8 cellular contexts compared by ENCODE assay signal in genomic region chr3:38131621-38132369, GRCh38. TPM values are rescaled to one million over a fixed set of nuclear protein-coding genes. Genes with fewer than 3 reads are reported as not detected.
DNase-seq lines count a peak whose midpoint lies in the region; ATAC-seq and TF ChIP-seq lines count a peak whose summit lies in the region.

No MANE protein-coding gene starts in this region.

- H3K27me3 ChIP-seq in right cardiac atrium (ENCODE audit: control insufficient read depth, insufficient read depth) (no peaks in the 10 kb centered on the region), spleen (replicated peaks in 1 of 7) (no peaks in the 10 kb centered on the region)

- WGBS in right cardiac atrium, result 70% methylated on average over 6 of the region's 6 CpGs
- WGBS in spleen, 5 donors, result 63 to 82% (median 75%) methylated on average over 5 to 6 of the region's 6 CpGs

- H3K4me3 ChIP-seq in right cardiac atrium (ENCODE audit: low read length) (no peak overlapping the region), spleen (no peak overlapping the region)

- in situ Hi-C loops in GM13977 (cut with MboI; ENCODE audit: low pct_unique_long_range_greater_than_20kb, low sequenced_read_pairs, unreplicated experiment), result no loop called here

- ATAC-seq in right cardiac atrium (no peak), GM18873 (IDR thresholded peaks at IDR 0.05; ENCODE audit: low FRiP score, unreplicated experiment) (no peak), GM21367 (IDR thresholded peaks at IDR 0.05; ENCODE audit: unreplicated experiment) (no peak), GM21786 (IDR thresholded peaks at IDR 0.05; ENCODE audit: unreplicated experiment) (no peak)

- H3K27ac ChIP-seq in right cardiac atrium (ENCODE audit: low read length), result no peak overlapping the region
- H3K27ac ChIP-seq in spleen, result no peak overlapping the region

- intact Hi-C loops in right cardiac atrium (cut with DNase I), result no loop called here
- intact Hi-C loops in spleen (cut with DNase I; ENCODE audit: low total_unique reads), result no loop called here

- H3K9me3 ChIP-seq in right cardiac atrium (ENCODE audit: control insufficient read depth, low read length) (no peaks in the 10 kb centered on the region), spleen (no peaks in the 10 kb centered on the region)

- H3K36me3 ChIP-seq in spleen, result peaks cover 3 to 85% (median 76%) of the 10 kb centered on the region in 6 donors

- peaks cover 7% of the 10 kb centered on the region for H3K4me1 ChIP-seq in right cardiac atrium (ENCODE audit: control insufficient read depth, insufficient read depth, low read length)
- H3K4me1 ChIP-seq in spleen, result peaks cover 18 to 82% (median 45%) of the 10 kb centered on the region in 6 donors

- TF ChIP-seq POLR2A in spleen (IDR thresholded peaks at IDR 0.05), result no peak

- TF ChIP-seq CTCF in AG09319 (IDR thresholded peaks at IDR 0.05; ENCODE audit: low read depth, low read length) (peak; percentile 48), GM13977 (IDR thresholded peaks at IDR 0.05; ENCODE audit: extremely low read depth, insufficient read depth, missing control alignments) (peak; percentile 71), spleen (IDR thresholded peaks at IDR 0.05 in 8 of 11, conservative IDR thresholded peaks at IDR 0.05 in 3 of 11) (peak in 2 of 11 experiments; percentile 25 to 35)

- DNase-seq in AG09319 (ENCODE audit: extremely low read depth, low read depth) (no peak), GM13977 (ENCODE audit: low spot score) (no peak), UCSD-AML1 (lab: John Stamatoyannopoulos, UW; ENCODE audit: unreplicated experiment) (peak; percentile 66), right cardiac atrium (peak in 2 of 3 donors; percentile 54 to 70), spleen (no peak)

RNA-seq across cellular contexts. Expression of gene ACAA1, which starts 5.1 kb away (rescaled TPM):
- total RNA-seq in right cardiac atrium (10 to 100 TPM; 80.8 to 98.8 (median 88.4) TPM), spleen (100 to 1,000 TPM in 2 of 7 donors, 10 to 100 TPM in 5; 77.5 to 120 (median 88.0) TPM)
- polyA plus RNA-seq in right cardiac atrium (98.8 TPM), spleen (10 to 100 TPM; 68.4 to 79.3 (median 73.9) TPM)

RNA-seq across cellular contexts. Expression of gene MYD88, which starts 6.7 kb away (rescaled TPM):
- total RNA-seq in right cardiac atrium, result 10 to 100 TPM; 11.1 to 19.8 (median 13.1) TPM
- polyA plus RNA-seq in right cardiac atrium, result 8.4 TPM
- total RNA-seq in spleen, result 100 to 1,000 TPM in 2 of 7 donors, 10 to 100 TPM in 5; 69.8 to 146 (median 90.9) TPM
- polyA plus RNA-seq in spleen, result 10 to 100 TPM; 38.8 to 53.3 (median 41.1) TPM

RNA-seq across cellular contexts. Expression of gene OXSR1, which starts 33.5 kb away (rescaled TPM):
- total RNA-seq in right cardiac atrium (10 to 100 TPM; 20.2 to 39.1 (median 25.1) TPM), spleen (10 to 100 TPM; 28.6 to 45.0 (median 33.4) TPM)
- polyA plus RNA-seq in right cardiac atrium (12.9 TPM), spleen (10 to 100 TPM in 1 of 3 donors, 1 to 10 TPM in 2; 9.3 to 12.4 (median 9.7) TPM)

Comparison
In these comparisons a context has a peak if more than half of its experiments do, and no peak if none do; other contexts are left out.
1. DNase-seq: peak in UCSD-AML1 (single experiment) and right cardiac atrium (2 of 3); none in AG09319 (single experiment), GM13977 (single experiment) and spleen (single experiment).